Comparison of ENCODE assay signal across 8 cellular contexts in the genomic region with DNA sequence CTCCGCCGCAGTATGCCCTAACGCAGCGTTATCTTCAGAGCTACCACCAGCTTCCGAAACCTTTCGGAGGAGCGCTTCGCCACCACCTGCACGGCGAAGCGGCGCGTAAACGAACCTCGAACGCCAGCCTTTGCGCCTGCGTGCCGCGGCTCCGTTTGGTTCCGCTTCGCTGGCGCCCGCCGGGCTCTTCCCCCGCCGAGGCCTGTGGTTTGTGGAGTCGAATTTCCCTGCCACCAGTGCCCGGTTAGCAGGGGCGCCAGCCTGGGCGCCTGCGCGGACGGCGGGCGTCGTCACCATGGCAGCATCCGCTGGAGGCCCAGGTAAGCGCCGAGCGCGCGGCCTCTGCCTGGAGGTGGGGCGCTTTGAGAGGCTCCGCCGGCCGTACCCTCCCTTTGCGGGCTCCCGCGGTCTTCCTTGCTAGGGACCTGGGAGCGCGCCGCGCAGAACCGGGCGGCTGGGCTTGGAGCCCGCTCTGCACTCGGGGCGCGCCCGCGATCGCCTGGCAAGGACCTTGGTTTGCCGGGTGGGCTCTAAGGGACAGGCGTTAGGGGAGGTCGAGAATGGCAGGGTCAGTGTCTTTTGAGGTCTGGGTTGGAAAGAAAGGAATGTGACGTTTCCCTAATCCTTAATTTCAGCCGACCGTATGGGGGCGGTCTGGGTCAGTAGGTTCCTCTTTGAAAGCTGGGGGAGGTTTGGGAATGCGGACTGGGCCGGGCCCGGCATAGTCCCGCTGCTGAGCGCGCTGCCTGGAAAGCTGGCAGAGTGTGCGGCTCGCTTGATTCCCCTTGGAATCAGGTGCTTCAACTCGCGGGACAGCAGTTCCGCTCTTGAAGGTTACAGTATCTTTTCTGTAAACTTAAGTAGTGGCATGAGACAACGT. TPM values are rescaled to one million over a fixed set of nuclear protein-coding genes. Genes with fewer than 3 reads are reported as not detected.
DNase-seq lines count a peak whose midpoint lies in the region; ATAC-seq, FAIRE-seq and TF ChIP-seq lines count a peak whose summit lies in the region.

TSS of gene FAM151B (plus strand) at position 272 of the 880 bp plus-strand sequence. CDS start at position 296, 24 bp downstream.

- peak; percentile 74 for ATAC-seq in HG02840 (IDR thresholded peaks at IDR 0.05; ENCODE audit: low FRiP score, unreplicated experiment)
- peak; percentile 95 to 97 for ATAC-seq in upper lobe of left lung (ENCODE audit: low FRiP score in 2 of 2)

- H3K27me3 ChIP-seq in left ventricle myocardium inferior (ENCODE audit: low read depth) (peaks cover 8% of the 10 kb centered on the region), upper lobe of left lung (no peaks in the 10 kb centered on the region)

- H3K27ac ChIP-seq in left ventricle myocardium inferior (replicated peaks) (peak within 1 kb of the TSS; percentile 88), upper lobe of left lung (peak within 1 kb of the TSS; percentile 79 to 87 (median 84))

- TF ChIP-seq EP300 in upper lobe of left lung (IDR thresholded peaks at IDR 0.05) = no peak

- FAIRE-seq in GM12891 (lab: Jason Lieb, UNC) = peak; percentile 93

- H3K9me3 ChIP-seq in left ventricle myocardium inferior (replicated peaks) (peaks cover 16% of the 10 kb centered on the region), upper lobe of left lung (peaks cover 0 to 1% (median 0%) of the 10 kb centered on the region in 4 donors)

- DNase-seq in GM12891 (ENCODE audit: insufficient read length, low spot score) = peak; percentile 71
- peak; percentile 95 for DNase-seq in NCI-H1436 (lab: John Stamatoyannopoulos, UW)
- peak; percentile 50 to 79 (median 55) for DNase-seq in T-helper 1 cell
- peak; percentile 84 for DNase-seq in amniotic stem cell (lab: John Stamatoyannopoulos, UW)
- peak; percentile 80 for DNase-seq in left ventricle myocardium inferior
- DNase-seq in posterior cingulate gyrus = peak; percentile 68 to 98 (median 85)
- DNase-seq in upper lobe of left lung = peak; percentile 95 to 97

- H3K36me3 ChIP-seq in left ventricle myocardium inferior = no peaks in the 10 kb centered on the region
- H3K36me3 ChIP-seq in upper lobe of left lung = peaks cover 0 to 4% (median 0%) of the 10 kb centered on the region in 4 donors

- intact Hi-C loops in left ventricle myocardium inferior (cut with micrococcal nuclease) = no loop called here
- intact Hi-C loops in posterior cingulate gyrus (cut with DNase I) = loop anchor here (5.0 to 10.0 kb wide), 4 partner anchors 83 to 233 kb away; partner anchors contain the start of genes SERINC5 and ZFYVE16

- peaks cover 18% of the 10 kb centered on the region for H3K4me1 ChIP-seq in left ventricle myocardium inferior
- peaks cover 0 to 14% (median 4%) of the 10 kb centered on the region in 4 donors for H3K4me1 ChIP-seq in upper lobe of left lung

- H3K4me3 ChIP-seq in left ventricle myocardium inferior (peak within 1 kb of the TSS; percentile 83), upper lobe of left lung (peak within 1 kb of the TSS; percentile 55 to 79 (median 66))

- 0 to 1% methylated on average over 41 to 62 of the region's 83 CpGs for WGBS in upper lobe of left lung, 2 donors

- TF ChIP-seq CTCF in left ventricle myocardium inferior (IDR thresholded peaks at IDR 0.05; ENCODE audit: borderline replicate concordance) = peak; percentile 26
- TF ChIP-seq CTCF in upper lobe of left lung (IDR thresholded peaks at IDR 0.05) = peak in 2 of 6 experiments; percentile 3 to 24

- TF ChIP-seq POLR2A in GM12891 (IDR thresholded peaks at IDR 0.05; ENCODE audit: low read depth, low read length) = no peak
- TF ChIP-seq POLR2A in upper lobe of left lung (IDR thresholded peaks at IDR 0.05) = peak in 3 of 4 donors; percentile 32 to 76 (median 48)

TF ChIP-seq in GM12891, 5 proteins besides CTCF, POLR2A, EP300 and RAD21:
- TF ChIP-seq PAX5 (IDR thresholded peaks at IDR 0.05; ENCODE audit: insufficient read depth, low read length, severe bottlenecking) (peak; percentile 99), TAF1 (IDR thresholded peaks at IDR 0.05; ENCODE audit: low read depth, low read length) (no peak), SPI1 (IDR thresholded peaks at IDR 0.05; ENCODE audit: low read depth, low read length) (peak; percentile 4; the same call in 1 of the 2 replicates)

RNA-seq across cellular contexts. Expression of gene FAM151B, which starts in this region (rescaled TPM):
- polyA plus RNA-seq in GM12891 (2012; ENCODE audit: low read depth, missing spikeins) = 0.19 TPM
- total RNA-seq in left ventricle myocardium inferior = 0.91 TPM
- 1 to 10 TPM in 5 of 6 donors, under 1 TPM in 1; 0.78 to 5.2 (median 2.7) TPM for total RNA-seq in upper lobe of left lung

Comparison
In these comparisons a context has a peak if more than half of its experiments do, and no peak if none do; other contexts are left out.
1. Peak in every context shown above with its lines: DNase-seq, ATAC-seq, H3K4me3 ChIP-seq and H3K27ac ChIP-seq.
2. Peak in DNase-seq, H3K4me3 ChIP-seq and H3K27ac ChIP-seq in left ventricle myocardium inferior; RNA of the gene not detected or under 1 TPM.